In the genomic region with DNA sequence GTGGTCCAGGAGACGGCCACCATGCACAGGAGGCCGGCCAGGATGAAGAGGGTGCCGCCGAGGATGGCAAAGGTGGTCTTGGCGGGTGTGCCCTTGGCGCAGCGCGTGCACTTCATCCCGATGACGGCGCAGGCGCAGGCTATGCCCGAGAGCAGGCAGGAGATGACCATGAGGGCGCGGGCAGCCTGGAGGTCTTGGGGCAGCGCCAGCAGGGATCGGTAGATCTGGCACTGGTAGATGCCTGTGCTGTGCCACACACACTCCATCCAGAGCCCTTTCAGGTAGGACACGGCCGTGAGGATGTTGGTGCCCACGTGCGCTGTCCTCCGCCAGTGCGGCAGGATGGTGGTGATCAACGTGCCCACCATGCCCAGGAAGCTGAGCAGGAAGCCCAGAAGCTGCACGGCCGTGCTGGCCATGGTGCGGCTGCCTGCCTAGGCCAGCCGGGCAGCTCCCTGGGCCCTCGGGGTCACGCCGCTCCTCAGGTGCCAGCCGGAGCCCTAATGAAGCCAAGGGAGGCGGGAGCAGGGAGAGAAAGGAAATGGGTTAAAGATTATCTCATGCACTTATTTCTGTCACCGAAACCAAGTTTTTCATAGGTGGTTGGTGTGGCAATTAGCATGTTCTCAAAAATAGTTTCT, we compare ENCODE assay signal across 1 cellular context.
TF ChIP-seq lines count a peak whose summit lies in the region.

No MANE protein-coding gene starts in this region.

TF ChIP-seq in A549, 52 proteins besides CTCF, POLR2A, EP300 and RAD21:
- TF ChIP-seq MAFK (IDR thresholded peaks at IDR 0.05; ENCODE audit: partially characterized antibody) (no peak), HDAC2 (IDR thresholded peaks at IDR 0.05) (no peak), ZFP36 (IDR thresholded peaks at IDR 0.05; ENCODE audit: borderline replicate concordance, partially characterized antibody) (no peak), ATOH8 (CRISPR knock-in tag; IDR thresholded peaks at IDR 0.05; ENCODE audit: low read depth) (no peak), TP53 (CRISPR knock-in tag; IDR thresholded peaks at IDR 0.05) (no peak), RFX5 (IDR thresholded peaks at IDR 0.05) (no peak), HOXA7 (CRISPR knock-in tag; IDR thresholded peaks at IDR 0.05) (no peak), SREBF2 (IDR thresholded peaks at IDR 0.05) (no peak), ZC3H11A (IDR thresholded peaks at IDR 0.05) (no peak), HEYL (CRISPR knock-in tag; IDR thresholded peaks at IDR 0.05) (no peak), E2F6 (IDR thresholded peaks at IDR 0.05; ENCODE audit: borderline replicate concordance, low read depth) (no peak), CEBPB (IDR thresholded peaks at IDR 0.05) (no peak), PHF8 (IDR thresholded peaks at IDR 0.05; ENCODE audit: borderline replicate concordance, low read depth) (no peak), FOSL2 (IDR thresholded peaks at IDR 0.05) (no peak), FOSL2 (CRISPR knock-in tag; IDR thresholded peaks at IDR 0.05) (no peak), TFCP2L1 (CRISPR knock-in tag; IDR thresholded peaks at IDR 0.05) (no peak), HOXB13 (CRISPR knock-in tag; IDR thresholded peaks at IDR 0.05; ENCODE audit: low read depth) (no peak), RCOR1 (IDR thresholded peaks at IDR 0.05; ENCODE audit: low read depth, low read length) (no peak), CHD2 (IDR thresholded peaks at IDR 0.05; ENCODE audit: low read length, partially characterized antibody) (no peak), MAZ (IDR thresholded peaks at IDR 0.05; ENCODE audit: borderline replicate concordance, low read depth, low read length) (no peak)
- TF ChIP-seq, protein P1, sequence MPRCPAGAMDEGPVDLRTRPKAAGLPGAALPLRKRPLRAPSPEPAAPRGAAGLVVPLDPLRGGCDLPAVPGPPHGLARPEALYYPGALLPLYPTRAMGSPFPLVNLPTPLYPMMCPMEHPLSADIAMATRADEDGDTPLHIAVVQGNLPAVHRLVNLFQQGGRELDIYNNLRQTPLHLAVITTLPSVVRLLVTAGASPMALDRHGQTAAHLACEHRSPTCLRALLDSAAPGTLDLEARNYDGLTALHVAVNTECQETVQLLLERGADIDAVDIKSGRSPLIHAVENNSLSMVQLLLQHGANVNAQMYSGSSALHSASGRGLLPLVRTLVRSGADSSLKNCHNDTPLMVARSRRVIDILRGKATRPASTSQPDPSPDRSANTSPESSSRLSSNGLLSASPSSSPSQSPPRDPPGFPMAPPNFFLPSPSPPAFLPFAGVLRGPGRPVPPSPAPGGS (IDR thresholded peaks at IDR 0.05), result no peak
